Comparison of ENCODE assay signal across 1 cellular context in the genomic region with DNA sequence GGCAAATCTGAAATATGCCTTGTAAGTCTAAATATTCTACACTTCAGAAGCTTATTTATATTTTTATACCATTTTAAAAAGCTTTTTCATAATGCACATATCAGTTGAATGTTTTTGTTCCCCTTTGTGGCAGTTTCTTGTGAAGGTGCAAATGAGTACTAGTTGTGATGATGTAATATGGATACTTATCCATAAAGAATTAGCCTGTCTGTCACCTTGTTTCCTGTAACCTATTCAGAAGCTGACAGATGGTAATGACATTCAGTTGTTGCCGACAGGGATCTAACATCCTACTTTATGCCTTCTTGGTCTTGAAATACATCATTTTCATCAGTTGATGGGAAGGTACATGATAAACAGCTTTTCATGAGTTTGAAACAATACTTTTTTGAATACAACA.
TF ChIP-seq lines count a peak whose summit lies in the region.

No MANE protein-coding gene starts in this region.

TF ChIP-seq in GM23338, 12 proteins besides CTCF, POLR2A, EP300 and RAD21 (continued from another document):
- TF ChIP-seq, protein P1, sequence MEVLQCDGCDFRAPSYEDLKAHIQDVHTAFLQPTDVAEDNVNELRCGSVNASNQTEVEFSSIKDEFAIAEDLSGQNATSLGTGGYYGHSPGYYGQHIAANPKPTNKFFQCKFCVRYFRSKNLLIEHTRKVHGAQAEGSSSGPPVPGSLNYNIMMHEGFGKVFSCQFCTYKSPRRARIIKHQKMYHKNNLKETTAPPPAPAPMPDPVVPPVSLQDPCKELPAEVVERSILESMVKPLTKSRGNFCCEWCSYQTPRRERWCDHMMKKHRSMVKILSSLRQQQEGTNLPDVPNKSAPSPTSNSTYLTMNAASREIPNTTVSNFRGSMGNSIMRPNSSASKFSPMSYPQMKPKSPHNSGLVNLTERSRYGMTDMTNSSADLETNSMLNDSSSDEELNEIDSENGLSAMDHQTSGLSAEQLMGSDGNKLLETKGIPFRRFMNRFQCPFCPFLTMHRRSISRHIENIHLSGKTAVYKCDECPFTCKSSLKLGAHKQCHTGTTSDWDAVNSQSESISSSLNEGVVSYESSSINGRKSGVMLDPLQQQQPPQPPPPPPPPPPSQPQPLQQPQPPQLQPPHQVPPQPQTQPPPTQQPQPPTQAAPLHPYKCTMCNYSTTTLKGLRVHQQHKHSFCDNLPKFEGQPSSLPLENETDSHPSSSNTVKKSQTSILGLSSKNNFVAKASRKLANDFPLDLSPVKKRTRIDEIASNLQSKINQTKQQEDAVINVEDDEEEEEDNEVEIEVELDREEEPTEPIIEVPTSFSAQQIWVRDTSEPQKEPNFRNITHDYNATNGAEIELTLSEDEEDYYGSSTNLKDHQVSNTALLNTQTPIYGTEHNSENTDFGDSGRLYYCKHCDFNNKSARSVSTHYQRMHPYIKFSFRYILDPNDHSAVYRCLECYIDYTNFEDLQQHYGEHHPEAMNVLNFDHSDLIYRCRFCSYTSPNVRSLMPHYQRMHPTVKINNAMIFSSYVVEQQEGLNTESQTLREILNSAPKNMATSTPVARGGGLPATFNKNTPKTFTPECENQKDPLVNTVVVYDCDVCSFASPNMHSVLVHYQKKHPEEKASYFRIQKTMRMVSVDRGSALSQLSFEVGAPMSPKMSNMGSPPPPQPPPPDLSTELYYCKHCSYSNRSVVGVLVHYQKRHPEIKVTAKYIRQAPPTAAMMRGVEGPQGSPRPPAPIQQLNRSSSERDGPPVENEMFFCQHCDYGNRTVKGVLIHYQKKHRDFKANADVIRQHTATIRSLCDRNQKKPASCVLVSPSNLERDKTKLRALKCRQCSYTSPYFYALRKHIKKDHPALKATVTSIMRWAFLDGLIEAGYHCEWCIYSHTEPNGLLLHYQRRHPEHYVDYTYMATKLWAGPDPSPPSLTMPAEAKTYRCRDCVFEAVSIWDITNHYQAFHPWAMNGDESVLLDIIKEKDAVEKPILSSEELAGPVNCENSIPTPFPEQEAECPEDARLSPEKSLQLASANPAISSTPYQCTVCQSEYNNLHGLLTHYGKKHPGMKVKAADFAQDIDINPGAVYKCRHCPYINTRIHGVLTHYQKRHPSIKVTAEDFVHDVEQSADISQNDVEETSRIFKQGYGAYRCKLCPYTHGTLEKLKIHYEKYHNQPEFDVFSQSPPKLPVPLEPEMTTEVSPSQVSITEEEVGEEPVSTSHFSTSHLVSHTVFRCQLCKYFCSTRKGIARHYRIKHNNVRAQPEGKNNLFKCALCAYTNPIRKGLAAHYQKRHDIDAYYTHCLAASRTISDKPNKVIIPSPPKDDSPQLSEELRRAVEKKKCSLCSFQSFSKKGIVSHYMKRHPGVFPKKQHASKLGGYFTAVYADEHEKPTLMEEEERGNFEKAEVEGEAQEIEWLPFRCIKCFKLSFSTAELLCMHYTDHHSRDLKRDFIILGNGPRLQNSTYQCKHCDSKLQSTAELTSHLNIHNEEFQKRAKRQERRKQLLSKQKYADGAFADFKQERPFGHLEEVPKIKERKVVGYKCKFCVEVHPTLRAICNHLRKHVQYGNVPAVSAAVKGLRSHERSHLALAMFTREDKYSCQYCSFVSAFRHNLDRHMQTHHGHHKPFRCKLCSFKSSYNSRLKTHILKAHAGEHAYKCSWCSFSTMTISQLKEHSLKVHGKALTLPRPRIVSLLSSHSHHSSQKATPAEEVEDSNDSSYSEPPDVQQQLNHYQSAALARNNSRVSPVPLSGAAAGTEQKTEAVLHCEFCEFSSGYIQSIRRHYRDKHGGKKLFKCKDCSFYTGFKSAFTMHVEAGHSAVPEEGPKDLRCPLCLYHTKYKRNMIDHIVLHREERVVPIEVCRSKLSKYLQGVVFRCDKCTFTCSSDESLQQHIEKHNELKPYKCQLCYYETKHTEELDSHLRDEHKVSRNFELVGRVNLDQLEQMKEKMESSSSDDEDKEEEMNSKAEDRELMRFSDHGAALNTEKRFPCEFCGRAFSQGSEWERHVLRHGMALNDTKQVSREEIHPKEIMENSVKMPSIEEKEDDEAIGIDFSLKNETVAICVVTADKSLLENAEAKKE (CRISPR knock-in tag; IDR thresholded peaks at IDR 0.05): no peak
- TF ChIP-seq ZNF331 (CRISPR knock-in tag; IDR thresholded peaks at IDR 0.05; ENCODE audit: low read depth) (no peak), EZH2phosphoT487 (IDR thresholded peaks at IDR 0.05; ENCODE audit: unreplicated experiment) (no peak), NANOG (IDR thresholded peaks at IDR 0.05; ENCODE audit: borderline replicate concordance) (no peak), ETS1 (IDR thresholded peaks at IDR 0.05) (no peak)
